Comparison of ENCODE assay signal across 19 cellular contexts in the genomic region with DNA sequence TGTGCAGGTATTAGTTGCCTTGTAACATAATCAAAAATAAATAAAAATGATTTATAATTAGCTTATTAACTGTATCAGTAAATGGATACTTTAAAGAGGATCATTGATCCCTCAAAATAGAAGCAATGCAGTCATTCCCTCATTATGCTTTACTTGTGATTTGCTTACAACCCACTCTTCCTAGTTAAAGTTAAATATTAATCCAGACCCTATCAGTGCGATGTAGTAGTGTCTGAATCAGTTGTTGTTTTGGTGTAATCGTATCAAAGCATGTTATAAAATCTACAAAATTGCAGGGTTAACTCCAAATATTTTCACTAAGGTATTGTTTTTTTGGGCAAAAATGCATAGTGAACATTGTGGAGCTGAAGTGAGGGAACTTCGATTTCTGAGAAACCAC. TPM values are rescaled to one million over a fixed set of nuclear protein-coding genes. Genes with fewer than 3 reads are reported as not detected.
A peak's percentile ranks its signal among the peaks of the same experiment; 100 is the strongest.
DNase-seq lines count a peak whose midpoint lies in the region; ATAC-seq and TF ChIP-seq lines count a peak whose summit lies in the region.
"Had no signal": no experiment of that assay in that cellular context is flagged by ENCODE, and none has a peak within 500 bp of the region (broad histone marks: within the 10 kb centered on the region; RNA-seq: fewer than 3 reads in every experiment).

No MANE protein-coding gene starts in this region.

- ATAC-seq in GM18909 (IDR thresholded peaks at IDR 0.05; ENCODE audit: poor library complexity, unreplicated experiment) (peak; percentile 22), mucosa of descending colon (peak; percentile 28)
- ATAC-seq: activated CD8-positive, alpha-beta T cell treated with anti-CD3 and anti-CD28 coated beads, Interleukin-2, amount 10 ng/mL, durations not matched to agents 7 days and 5 days; left cardiac atrium; T-cell had no signal

- H3K4me3 Mint-ChIP-seq in activated T-helper 2 cell treated with anti-CD3 and anti-CD28 coated beads, Interferon-gamma antibody, Interleukin-2, Interleukin-4, amounts not matched to agents 10 μg/mL and 5 μg/mL and 100 μg/mL, durations not matched to agents 14 hours and 24 hours and 36 hours (ENCODE audit: low read depth), result no peak overlapping the region
- H3K4me3 Mint-ChIP-seq: activated CD8-positive, alpha-beta T cell treated with anti-CD3 and anti-CD28 coated beads, Interleukin-2, amount 10 ng/mL, durations not matched to agents 7 days and 5 days; activated T-cell treated with anti-CD3 and anti-CD28 coated beads, Interleukin-2, amount 50 U/mL, for 24 hours had no signal

- peak overlapping the region; percentile 63 for H3K27ac Mint-ChIP-seq in activated T-helper 2 cell treated with anti-CD3 and anti-CD28 coated beads, Interferon-gamma antibody, Interleukin-2, Interleukin-4, amounts not matched to agents 10 μg/mL and 5 μg/mL and 100 μg/mL, durations not matched to agents 14 hours and 24 hours and 36 hours
- H3K27ac Mint-ChIP-seq: T-cell had no signal

- H3K9me3 Mint-ChIP-seq in activated T-helper 2 cell treated with anti-CD3 and anti-CD28 coated beads, Interferon-gamma antibody, Interleukin-2, Interleukin-4, amounts not matched to agents 10 μg/mL and 5 μg/mL and 100 μg/mL, durations not matched to agents 14 hours and 24 hours and 36 hours, result no peaks in the 10 kb centered on the region
- H3K9me3 Mint-ChIP-seq: activated T-cell treated with anti-CD3 and anti-CD28 coated beads, Interleukin-2, amount 50 U/mL, for 24 hours; T-cell had no signal

- H3K27ac ChIP-seq in ACC112 (ENCODE audit: low read depth, low read length) (peak overlapping the region; percentile 92; the same call in 1 of the 2 replicates), coronary artery (no peak overlapping the region)
- H3K27ac ChIP-seq: adrenal gland, suprapubic skin had no signal

- H3K36me3 ChIP-seq in ACC112 (ENCODE audit: insufficient read depth, low read length) (no peaks in the 10 kb centered on the region), mucosa of descending colon (ENCODE audit: low read depth) (no peaks in the 10 kb centered on the region)
- H3K36me3 ChIP-seq: adrenal gland had no signal

- intact Hi-C loops in activated T-helper 2 cell treated with anti-CD3 and anti-CD28 coated beads, Interferon-gamma antibody, Interleukin-2, Interleukin-4, amounts not matched to agents 10 μg/mL and 5 μg/mL and 100 μg/mL, durations not matched to agents 14 hours and 24 hours and 36 hours (cut with micrococcal nuclease), result no loop called here
- intact Hi-C loops in mucosa of descending colon (cut with DNase I, micrococcal nuclease), result no loop called here

- no peak for TF ChIP-seq CTCF in mucosa of descending colon (IDR thresholded peaks at IDR 0.05)
- no peak for TF ChIP-seq CTCF in coronary artery (IDR thresholded peaks at IDR 0.05)

- H3K79me2 ChIP-seq in ACC112 (ENCODE audit: control insufficient read depth, insufficient read depth, low read length, unreplicated experiment), result peaks cover 88% of the 10 kb centered on the region

- H2AFZ ChIP-seq in ACC112 (ENCODE audit: low read length, unreplicated experiment), result no peak overlapping the region

- H3K9me3 ChIP-seq in mucosa of descending colon, result no peaks in the 10 kb centered on the region
- H3K9me3 ChIP-seq: adrenal gland, suprapubic skin had no signal

- peaks cover 43% of the 10 kb centered on the region for H3K36me3 Mint-ChIP-seq in activated T-helper 2 cell treated with anti-CD3 and anti-CD28 coated beads, Interferon-gamma antibody, Interleukin-2, Interleukin-4, amounts not matched to agents 10 μg/mL and 5 μg/mL and 100 μg/mL, durations not matched to agents 14 hours and 24 hours and 36 hours (ENCODE audit: low read depth)

- peaks cover 59% of the 10 kb centered on the region for H3K4me1 ChIP-seq in ACC112 (ENCODE audit: control insufficient read depth, insufficient read depth, low read length, unreplicated experiment)
- H3K4me1 ChIP-seq in mucosa of descending colon (ENCODE audit: low read depth), result peaks cover 23% of the 10 kb centered on the region

- H3K4me3 ChIP-seq in ACC112 (ENCODE audit: low read depth, low read length) (no peak overlapping the region), mucosa of descending colon (no peak overlapping the region), coronary artery (no peak overlapping the region)
- H3K4me3 ChIP-seq: adrenal gland, suprapubic skin had no signal

- H3K4me1 Mint-ChIP-seq in activated T-helper 2 cell treated with anti-CD3 and anti-CD28 coated beads, Interferon-gamma antibody, Interleukin-2, Interleukin-4, amounts not matched to agents 10 μg/mL and 5 μg/mL and 100 μg/mL, durations not matched to agents 14 hours and 24 hours and 36 hours (ENCODE audit: low read depth), result peaks cover 61% of the 10 kb centered on the region

- no peaks in the 10 kb centered on the region for H3K27me3 Mint-ChIP-seq in activated T-helper 2 cell treated with anti-CD3 and anti-CD28 coated beads, Interferon-gamma antibody, Interleukin-2, Interleukin-4, amounts not matched to agents 10 μg/mL and 5 μg/mL and 100 μg/mL, durations not matched to agents 14 hours and 24 hours and 36 hours (ENCODE audit: low read depth)
- H3K27me3 Mint-ChIP-seq: activated T-cell treated with anti-CD3 and anti-CD28 coated beads, Interleukin-2, amount 50 U/mL, for 24 hours; T-cell had no signal

- no peaks in the 10 kb centered on the region for H3K27me3 ChIP-seq in ACC112 (ENCODE audit: insufficient read depth, low read length)
- H3K27me3 ChIP-seq: adrenal gland, suprapubic skin had no signal

- DNase-seq in activated T-helper 2 cell treated with anti-CD3 and anti-CD28 coated beads, Interferon-gamma antibody, Interleukin-2, Interleukin-4, amounts not matched to agents 10 μg/mL and 5 μg/mL and 100 μg/mL, durations not matched to agents 14 hours and 24 hours and 36 hours (ENCODE audit: low spot score), result no peak
- DNase-seq in mucosa of descending colon (no peak), NCI-H774 (lab: John Stamatoyannopoulos, UW) (no peak), NOMO-1 treated with dmso at 0.1 percent for 144 hours (lab: John Stamatoyannopoulos, UW; ENCODE audit: unreplicated experiment) (no peak), coronary artery (ENCODE audit: low spot score) (no peak)
- DNase-seq: activated CD8-positive, alpha-beta T cell treated with anti-CD3 and anti-CD28 coated beads, Interleukin-2, amount 10 ng/mL, durations not matched to agents 7 days and 5 days; activated T-cell treated with anti-CD3 and anti-CD28 coated beads, Interleukin-2, amount 50 U/mL, for 24 hours; DND-41; left cardiac atrium; MV-4-11; NCI-H2029 treated with DMSO at 0.1 percent for 48 hours; NCI-H524; SIG-M5; stimulated activated CD4-positive, alpha-beta T cell treated with anti-CD3 and anti-CD28 coated beads, Interleukin-12 subunit alpha, Interleukin-12 subunit beta, amount 100 ng/mL, for 4 hours; T-cell had no signal

RNA-seq across cellular contexts. Expression of a gene that starts 17.6 kb away (rescaled TPM):
- 39.4 and 40.1 TPM in 2 replicates for total RNA-seq in activated T-helper 2 cell treated with anti-CD3 and anti-CD28 coated beads, Interferon-gamma antibody, Interleukin-2, Interleukin-4, amounts not matched to agents 10 μg/mL and 5 μg/mL and 100 μg/mL, durations not matched to agents 14 hours and 24 hours and 36 hours
- 10 to 100 TPM; 16.0 to 26.2 (median 16.3) TPM for total RNA-seq in mucosa of descending colon
